8 cellular contexts compared by ENCODE assay signal in genomic region chr1:209692745-209693504, GRCh38. TPM values are rescaled to one million over a fixed set of nuclear protein-coding genes. Genes with fewer than 3 reads are reported as not detected.
DNase-seq lines count a peak whose midpoint lies in the region; ATAC-seq lines count a peak whose summit lies in the region.

No MANE protein-coding gene starts in this region.

- peak; percentile 78 for ATAC-seq in HG03432 (IDR thresholded peaks at IDR 0.05; ENCODE audit: unreplicated experiment)

- no peaks in the 10 kb centered on the region for H3K27me3 Mint-ChIP-seq in activated CD4-positive, alpha-beta memory T cell treated with anti-CD3 and anti-CD28 coated beads for 36 hours

- H3K4me1 Mint-ChIP-seq in activated CD4-positive, alpha-beta memory T cell treated with anti-CD3 and anti-CD28 coated beads for 36 hours (ENCODE audit: low read depth) = peaks cover 61% of the 10 kb centered on the region

- H3K9me3 Mint-ChIP-seq in activated CD4-positive, alpha-beta memory T cell treated with anti-CD3 and anti-CD28 coated beads for 36 hours = no peaks in the 10 kb centered on the region

- DNase-seq in NCI-H2029 (lab: John Stamatoyannopoulos, UW) = peak; percentile 57
- no peak for DNase-seq in NCI-H2029 treated with DMSO at 0.1 percent for 48 hours (lab: John Stamatoyannopoulos, UW)
- peak; percentile 50 for DNase-seq in NCI-H748 treated with DMSO at 0.1 percent for 48 hours (lab: John Stamatoyannopoulos, UW)
- DNase-seq in activated CD4-positive, alpha-beta memory T cell treated with anti-CD3 and anti-CD28 coated beads for 36 hours = peak; percentile 83
- DNase-seq in effector CD8-positive, alpha-beta T cell (lab: John Stamatoyannopoulos, UW) = peak; percentile 40
- DNase-seq in medulla oblongata (ENCODE audit: extremely low spot score) = peak; percentile 94
- DNase-seq in stimulated activated CD8-positive, alpha-beta memory T cell treated with anti-CD3 and anti-CD28 coated beads, Interleukin-15, amount 100 ng/mL, for 1 hour (ENCODE audit: low read depth) = peak; percentile 39

- POLR2A ChIA-PET in activated CD4-positive, alpha-beta memory T cell treated with anti-CD3 and anti-CD28 coated beads for 36 hours (lab: Charles Lee) = no interaction called here

- H3K4me3 Mint-ChIP-seq in activated CD4-positive, alpha-beta memory T cell treated with anti-CD3 and anti-CD28 coated beads for 36 hours = peak overlapping the region; percentile 22

- no peaks in the 10 kb centered on the region for H3K36me3 Mint-ChIP-seq in activated CD4-positive, alpha-beta memory T cell treated with anti-CD3 and anti-CD28 coated beads for 36 hours

- peak overlapping the region; percentile 7 for H3K27ac Mint-ChIP-seq in activated CD4-positive, alpha-beta memory T cell treated with anti-CD3 and anti-CD28 coated beads for 36 hours

- intact Hi-C loops in activated CD4-positive, alpha-beta memory T cell treated with anti-CD3 and anti-CD28 coated beads for 36 hours (cut with micrococcal nuclease) = loop anchor here (1.0 to 2.0 kb wide), 5 partner anchors 42 to 124 kb away; no protein-coding TSS in a partner anchor

- CTCF ChIA-PET in activated CD4-positive, alpha-beta memory T cell treated with anti-CD3 and anti-CD28 coated beads for 36 hours (lab: Charles Lee) = interaction anchor here (0.6 to 5.2 kb wide), 33 partner anchors 9 to 1988 kb away, joined by 3 to 44 read pairs (median 5); partner anchors contain the start of genes HSD11B1, LAMB3 and TRAF3IP3

RNA-seq across cellular contexts. Expression of gene HSD11B1, which starts 11.7 kb away (rescaled TPM):
- total RNA-seq in activated CD4-positive, alpha-beta memory T cell treated with anti-CD3 and anti-CD28 coated beads for 36 hours = 10 to 100 TPM; 22.4 to 23.9 TPM

RNA-seq across cellular contexts. Expression of gene G0S2, which starts 17.7 kb away (rescaled TPM):
- 10 to 100 TPM; 92.7 to 93.1 TPM for total RNA-seq in activated CD4-positive, alpha-beta memory T cell treated with anti-CD3 and anti-CD28 coated beads for 36 hours

RNA-seq across cellular contexts. Expression of gene LAMB3, which starts 40.7 kb away (rescaled TPM):
- total RNA-seq in activated CD4-positive, alpha-beta memory T cell treated with anti-CD3 and anti-CD28 coated beads for 36 hours = 10 to 100 TPM; 14.6 to 14.7 TPM
